1 cellular context compared by ENCODE assay signal in genomic region chr19:35005256-35005977, GRCh38.
TF ChIP-seq lines count a peak whose summit lies in the region.

No MANE protein-coding gene starts in this region.

TF ChIP-seq in H1, 55 proteins besides CTCF, POLR2A, EP300 and RAD21:
- no peak for TF ChIP-seq KDM4A (IDR thresholded peaks at IDR 0.05; ENCODE audit: low read depth, low read length, severe bottlenecking)
- no peak for TF ChIP-seq CBX8 (IDR thresholded peaks at IDR 0.05; ENCODE audit: borderline replicate concordance, low read depth, low read length)
- TF ChIP-seq ATF3 (IDR thresholded peaks at IDR 0.05; ENCODE audit: insufficient read depth, low read depth, low read length), result no peak
- TF ChIP-seq SP2 (IDR thresholded peaks at IDR 0.05; ENCODE audit: low read length), result no peak
- no peak for TF ChIP-seq BCL11A (IDR thresholded peaks at IDR 0.05; ENCODE audit: low read depth in 2 of 2, low read length in 2 of 2)
- TF ChIP-seq, protein P1, sequence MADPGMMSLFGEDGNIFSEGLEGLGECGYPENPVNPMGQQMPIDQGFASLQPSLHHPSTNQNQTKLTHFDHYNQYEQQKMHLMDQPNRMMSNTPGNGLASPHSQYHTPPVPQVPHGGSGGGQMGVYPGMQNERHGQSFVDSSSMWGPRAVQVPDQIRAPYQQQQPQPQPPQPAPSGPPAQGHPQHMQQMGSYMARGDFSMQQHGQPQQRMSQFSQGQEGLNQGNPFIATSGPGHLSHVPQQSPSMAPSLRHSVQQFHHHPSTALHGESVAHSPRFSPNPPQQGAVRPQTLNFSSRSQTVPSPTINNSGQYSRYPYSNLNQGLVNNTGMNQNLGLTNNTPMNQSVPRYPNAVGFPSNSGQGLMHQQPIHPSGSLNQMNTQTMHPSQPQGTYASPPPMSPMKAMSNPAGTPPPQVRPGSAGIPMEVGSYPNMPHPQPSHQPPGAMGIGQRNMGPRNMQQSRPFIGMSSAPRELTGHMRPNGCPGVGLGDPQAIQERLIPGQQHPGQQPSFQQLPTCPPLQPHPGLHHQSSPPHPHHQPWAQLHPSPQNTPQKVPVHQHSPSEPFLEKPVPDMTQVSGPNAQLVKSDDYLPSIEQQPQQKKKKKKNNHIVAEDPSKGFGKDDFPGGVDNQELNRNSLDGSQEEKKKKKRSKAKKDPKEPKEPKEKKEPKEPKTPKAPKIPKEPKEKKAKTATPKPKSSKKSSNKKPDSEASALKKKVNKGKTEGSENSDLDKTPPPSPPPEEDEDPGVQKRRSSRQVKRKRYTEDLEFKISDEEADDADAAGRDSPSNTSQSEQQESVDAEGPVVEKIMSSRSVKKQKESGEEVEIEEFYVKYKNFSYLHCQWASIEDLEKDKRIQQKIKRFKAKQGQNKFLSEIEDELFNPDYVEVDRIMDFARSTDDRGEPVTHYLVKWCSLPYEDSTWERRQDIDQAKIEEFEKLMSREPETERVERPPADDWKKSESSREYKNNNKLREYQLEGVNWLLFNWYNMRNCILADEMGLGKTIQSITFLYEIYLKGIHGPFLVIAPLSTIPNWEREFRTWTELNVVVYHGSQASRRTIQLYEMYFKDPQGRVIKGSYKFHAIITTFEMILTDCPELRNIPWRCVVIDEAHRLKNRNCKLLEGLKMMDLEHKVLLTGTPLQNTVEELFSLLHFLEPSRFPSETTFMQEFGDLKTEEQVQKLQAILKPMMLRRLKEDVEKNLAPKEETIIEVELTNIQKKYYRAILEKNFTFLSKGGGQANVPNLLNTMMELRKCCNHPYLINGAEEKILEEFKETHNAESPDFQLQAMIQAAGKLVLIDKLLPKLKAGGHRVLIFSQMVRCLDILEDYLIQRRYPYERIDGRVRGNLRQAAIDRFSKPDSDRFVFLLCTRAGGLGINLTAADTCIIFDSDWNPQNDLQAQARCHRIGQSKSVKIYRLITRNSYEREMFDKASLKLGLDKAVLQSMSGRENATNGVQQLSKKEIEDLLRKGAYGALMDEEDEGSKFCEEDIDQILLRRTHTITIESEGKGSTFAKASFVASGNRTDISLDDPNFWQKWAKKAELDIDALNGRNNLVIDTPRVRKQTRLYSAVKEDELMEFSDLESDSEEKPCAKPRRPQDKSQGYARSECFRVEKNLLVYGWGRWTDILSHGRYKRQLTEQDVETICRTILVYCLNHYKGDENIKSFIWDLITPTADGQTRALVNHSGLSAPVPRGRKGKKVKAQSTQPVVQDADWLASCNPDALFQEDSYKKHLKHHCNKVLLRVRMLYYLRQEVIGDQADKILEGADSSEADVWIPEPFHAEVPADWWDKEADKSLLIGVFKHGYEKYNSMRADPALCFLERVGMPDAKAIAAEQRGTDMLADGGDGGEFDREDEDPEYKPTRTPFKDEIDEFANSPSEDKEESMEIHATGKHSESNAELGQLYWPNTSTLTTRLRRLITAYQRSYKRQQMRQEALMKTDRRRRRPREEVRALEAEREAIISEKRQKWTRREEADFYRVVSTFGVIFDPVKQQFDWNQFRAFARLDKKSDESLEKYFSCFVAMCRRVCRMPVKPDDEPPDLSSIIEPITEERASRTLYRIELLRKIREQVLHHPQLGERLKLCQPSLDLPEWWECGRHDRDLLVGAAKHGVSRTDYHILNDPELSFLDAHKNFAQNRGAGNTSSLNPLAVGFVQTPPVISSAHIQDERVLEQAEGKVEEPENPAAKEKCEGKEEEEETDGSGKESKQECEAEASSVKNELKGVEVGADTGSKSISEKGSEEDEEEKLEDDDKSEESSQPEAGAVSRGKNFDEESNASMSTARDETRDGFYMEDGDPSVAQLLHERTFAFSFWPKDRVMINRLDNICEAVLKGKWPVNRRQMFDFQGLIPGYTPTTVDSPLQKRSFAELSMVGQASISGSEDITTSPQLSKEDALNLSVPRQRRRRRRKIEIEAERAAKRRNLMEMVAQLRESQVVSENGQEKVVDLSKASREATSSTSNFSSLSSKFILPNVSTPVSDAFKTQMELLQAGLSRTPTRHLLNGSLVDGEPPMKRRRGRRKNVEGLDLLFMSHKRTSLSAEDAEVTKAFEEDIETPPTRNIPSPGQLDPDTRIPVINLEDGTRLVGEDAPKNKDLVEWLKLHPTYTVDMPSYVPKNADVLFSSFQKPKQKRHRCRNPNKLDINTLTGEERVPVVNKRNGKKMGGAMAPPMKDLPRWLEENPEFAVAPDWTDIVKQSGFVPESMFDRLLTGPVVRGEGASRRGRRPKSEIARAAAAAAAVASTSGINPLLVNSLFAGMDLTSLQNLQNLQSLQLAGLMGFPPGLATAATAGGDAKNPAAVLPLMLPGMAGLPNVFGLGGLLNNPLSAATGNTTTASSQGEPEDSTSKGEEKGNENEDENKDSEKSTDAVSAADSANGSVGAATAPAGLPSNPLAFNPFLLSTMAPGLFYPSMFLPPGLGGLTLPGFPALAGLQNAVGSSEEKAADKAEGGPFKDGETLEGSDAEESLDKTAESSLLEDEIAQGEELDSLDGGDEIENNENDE (IDR thresholded peaks at IDR 0.05; ENCODE audit: insufficient replicate concordance, low read length), result no peak
- no peak for TF ChIP-seq SP4 (IDR thresholded peaks at IDR 0.05; ENCODE audit: low read length)
- TF ChIP-seq RNF2 (IDR thresholded peaks at IDR 0.05; ENCODE audit: borderline replicate concordance, low read depth, low read length, missing control alignments, poor library complexity, severe bottlenecking), result no peak
- no peak for TF ChIP-seq CREB1 (IDR thresholded peaks at IDR 0.05)
- TF ChIP-seq MAFK (IDR thresholded peaks at IDR 0.05; ENCODE audit: low read depth, low read length), result no peak
- no peak for TF ChIP-seq HDAC6 (IDR thresholded peaks at IDR 0.05; ENCODE audit: low read depth, low read length)
- TF ChIP-seq KDM5A (IDR thresholded peaks at IDR 0.05; ENCODE audit: low read length), result no peak
